In the genomic region with DNA sequence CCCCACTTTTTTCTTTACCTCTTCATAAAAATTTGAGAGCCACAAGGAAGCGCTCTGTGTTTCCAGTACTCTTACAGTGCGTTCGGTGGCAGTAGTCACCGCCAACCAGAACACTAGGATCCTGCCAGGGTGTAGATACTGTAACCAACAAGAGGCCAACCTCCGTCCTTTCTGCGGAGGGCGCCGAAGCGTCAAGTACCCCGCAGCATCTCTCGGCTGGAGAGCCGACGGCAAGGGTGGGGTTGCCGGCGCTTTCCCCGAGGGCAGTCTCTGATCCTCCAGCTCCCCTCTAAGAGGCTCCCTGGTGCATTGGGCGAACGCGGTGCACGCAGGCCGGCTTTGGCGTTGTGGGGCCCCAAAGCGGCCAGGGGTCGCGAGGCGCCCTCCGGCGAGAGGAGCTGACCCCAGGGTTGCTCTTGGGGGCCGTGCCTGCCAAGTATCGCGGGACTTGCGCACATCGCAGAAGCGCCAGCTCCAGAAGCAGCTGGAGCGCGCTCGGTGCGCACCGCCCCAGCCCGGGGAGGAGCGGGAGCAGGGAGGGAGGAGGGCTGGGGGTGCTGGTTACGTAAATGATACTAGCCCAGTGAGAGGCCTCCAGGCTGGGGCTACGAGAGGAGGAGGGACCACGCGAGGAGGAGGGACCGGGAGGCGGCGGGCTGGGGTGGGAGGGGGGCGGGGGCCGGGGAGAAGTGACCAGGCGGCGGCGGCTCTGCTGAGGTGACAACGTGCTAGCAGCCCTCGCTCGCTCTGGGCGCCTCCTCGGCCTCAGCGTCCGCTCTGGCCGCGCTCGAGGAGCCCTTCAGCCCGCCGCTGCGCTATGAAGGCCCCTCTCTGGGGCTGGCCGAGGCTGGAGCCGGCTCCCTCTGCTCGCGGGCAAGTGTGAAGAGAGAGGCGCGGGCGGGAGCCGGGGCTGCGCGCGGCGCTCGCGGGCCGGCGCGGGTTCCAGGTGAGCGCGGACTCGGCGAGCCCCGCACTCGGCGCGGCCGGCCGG, we compare ENCODE assay signal across 8 cellular contexts. TPM values are rescaled to one million over a fixed set of nuclear protein-coding genes. Genes with fewer than 3 reads are reported as not detected.
DNase-seq lines count a peak whose midpoint lies in the region; TF ChIP-seq lines count a peak whose summit lies in the region.

A gene (plus strand): TSS at position 692 of the 991 bp plus-strand sequence.

- no peak within 1 kb of the TSS for H2AFZ ChIP-seq in mesenchymal stem cell (ENCODE audit: low read depth, low read length)

- no peak for TF ChIP-seq CTCF in chondrocyte (IDR thresholded peaks at IDR 0.05)

- no peak within 1 kb of the TSS for H3K23ac ChIP-seq in mesenchymal stem cell (ENCODE audit: low read length in 2 of 2)

- WGBS in mesenchymal stem cell = 2% methylated on average over 81 of the region's 93 CpGs

- peaks cover 10% of the 10 kb centered on the region for H3K4me1 Mint-ChIP-seq in chondrocyte (ENCODE audit: low read depth)
- peaks cover 3% of the 10 kb centered on the region for H3K4me1 Mint-ChIP-seq in activated CD4-positive, alpha-beta T cell treated with anti-CD3 and anti-CD28 coated beads, Interleukin-2, amount 10 ng/mL, durations not matched to agents 7 days and 5 days

- no peaks in the 10 kb centered on the region for H3K79me1 ChIP-seq in mesenchymal stem cell (replicated peaks; ENCODE audit: low read length, poor library complexity, severe bottlenecking)

- H3K27ac ChIP-seq in mesenchymal stem cell (ENCODE audit: low read length, poor library complexity, severe bottlenecking) = no peak within 1 kb of the TSS

- no peaks in the 10 kb centered on the region for H3K4me1 ChIP-seq in ES-I3 (ENCODE audit: insufficient read depth, low read length)
- H3K4me1 ChIP-seq in mesenchymal stem cell (ENCODE audit: control insufficient read depth, insufficient read depth, low read depth, low read length) = peaks cover 20% of the 10 kb centered on the region

- DNase-seq in NCI-H446 (lab: John Stamatoyannopoulos, UW) (peak; percentile 88 to 96), chondrocyte (ENCODE audit: low spot score) (peak; percentile 88), mesenchymal stem cell (peak; percentile 64), A172 (ENCODE audit: low spot score) (no peak), DMS79 treated with DMSO at 0.1 percent for 48 hours (lab: John Stamatoyannopoulos, UW) (no peak)
- no peak for DNase-seq in activated CD4-positive, alpha-beta T cell treated with anti-CD3 and anti-CD28 coated beads, Interleukin-2, amount 10 ng/mL, durations not matched to agents 7 days and 5 days
- DNase-seq in activated CD8-positive, alpha-beta memory T cell treated with anti-CD3 and anti-CD28 coated beads, Interleukin-2, amount 50 U/mL, for 4 hours = no peak

- no peak within 1 kb of the TSS for H2BK120ac ChIP-seq in mesenchymal stem cell (ENCODE audit: low read depth, low read length)

- no peaks in the 10 kb centered on the region for H3K9me3 ChIP-seq in ES-I3 (ENCODE audit: control insufficient read depth, insufficient read depth, low read length)
- no peaks in the 10 kb centered on the region for H3K9me3 ChIP-seq in mesenchymal stem cell (ENCODE audit: control insufficient read depth, low read length)

- peaks cover 48% of the 10 kb centered on the region for H3K27me3 Mint-ChIP-seq in chondrocyte (ENCODE audit: low read depth)
- peaks cover 27% of the 10 kb centered on the region for H3K27me3 Mint-ChIP-seq in activated CD4-positive, alpha-beta T cell treated with anti-CD3 and anti-CD28 coated beads, Interleukin-2, amount 10 ng/mL, durations not matched to agents 7 days and 5 days

- no peak within 1 kb of the TSS for H2BK12ac ChIP-seq in mesenchymal stem cell (ENCODE audit: low read length in 2 of 2)

- no peak within 1 kb of the TSS for H3K14ac ChIP-seq in mesenchymal stem cell (ENCODE audit: low read length in 2 of 2)

- peak within 1 kb of the TSS; percentile 75 for H3K4me2 ChIP-seq in mesenchymal stem cell (ENCODE audit: low read length, poor library complexity, severe bottlenecking)

- H4K8ac ChIP-seq in mesenchymal stem cell (ENCODE audit: low read length) = no peak within 1 kb of the TSS

- no peak within 1 kb of the TSS for H3K4ac ChIP-seq in mesenchymal stem cell (ENCODE audit: low read depth in 1 of 2, low read length in 2 of 2)

- H3K27ac Mint-ChIP-seq in chondrocyte (ENCODE audit: unreplicated experiment) = no peak within 1 kb of the TSS
- no peak within 1 kb of the TSS for H3K27ac Mint-ChIP-seq in activated CD4-positive, alpha-beta T cell treated with anti-CD3 and anti-CD28 coated beads, Interleukin-2, amount 10 ng/mL, durations not matched to agents 7 days and 5 days

- CTCF ChIA-PET in activated CD4-positive, alpha-beta T cell treated with anti-CD3 and anti-CD28 coated beads, Interleukin-2, amount 10 ng/mL, durations not matched to agents 7 days and 5 days (lab: Charles Lee) = no interaction called here

- POLR2A ChIA-PET in activated CD4-positive, alpha-beta T cell treated with anti-CD3 and anti-CD28 coated beads, Interleukin-2, amount 10 ng/mL, durations not matched to agents 7 days and 5 days (lab: Charles Lee) = no interaction called here

- H3K18ac ChIP-seq in mesenchymal stem cell (ENCODE audit: low read depth in 1 of 2, low read length in 2 of 2) = no peak within 1 kb of the TSS

- H2BK15ac ChIP-seq in mesenchymal stem cell (ENCODE audit: low read depth, poor library complexity, severe bottlenecking) = no peak within 1 kb of the TSS

- no peaks in the 10 kb centered on the region for H3K9me3 Mint-ChIP-seq in chondrocyte (ENCODE audit: low read depth)
- no peaks in the 10 kb centered on the region for H3K9me3 Mint-ChIP-seq in activated CD4-positive, alpha-beta T cell treated with anti-CD3 and anti-CD28 coated beads, Interleukin-2, amount 10 ng/mL, durations not matched to agents 7 days and 5 days

- peak within 1 kb of the TSS; percentile 55 to 78 for H3K4me3 ChIP-seq in mesenchymal stem cell (ENCODE audit: insufficient read depth in 1 of 2, low read depth in 1 of 2, low read length in 2 of 2)

- H4K91ac ChIP-seq in mesenchymal stem cell (ENCODE audit: low read length) = no peak within 1 kb of the TSS

- H3K36me3 ChIP-seq in ES-I3 (ENCODE audit: insufficient read depth, low read length) = no peaks in the 10 kb centered on the region
- H3K36me3 ChIP-seq in mesenchymal stem cell (ENCODE audit: control insufficient read depth in 1 of 2, insufficient read depth in 2 of 2, low read depth in 1 of 2, low read length in 2 of 2) = no peaks in the 10 kb centered on the region

- H2AK5ac ChIP-seq in mesenchymal stem cell (ENCODE audit: low read length, severe bottlenecking) = no peak within 1 kb of the TSS

- peaks cover 34 to 37% of the 10 kb centered on the region in 2 experiments for H3K27me3 ChIP-seq in mesenchymal stem cell (ENCODE audit: control insufficient read depth in 1 of 2, insufficient read depth in 1 of 2, low read length in 2 of 2)

- no peak within 1 kb of the TSS for H2BK5ac ChIP-seq in mesenchymal stem cell (ENCODE audit: low read depth, low read length, poor library complexity, severe bottlenecking)

- peak within 1 kb of the TSS; percentile 58 for H3K4me3 Mint-ChIP-seq in chondrocyte (ENCODE audit: unreplicated experiment)
- H3K4me3 Mint-ChIP-seq in activated CD4-positive, alpha-beta T cell treated with anti-CD3 and anti-CD28 coated beads, Interleukin-2, amount 10 ng/mL, durations not matched to agents 7 days and 5 days = no peak within 1 kb of the TSS

- H3K36me3 Mint-ChIP-seq in chondrocyte (ENCODE audit: low read depth) = no peaks in the 10 kb centered on the region
- H3K36me3 Mint-ChIP-seq in activated CD4-positive, alpha-beta T cell treated with anti-CD3 and anti-CD28 coated beads, Interleukin-2, amount 10 ng/mL, durations not matched to agents 7 days and 5 days (ENCODE audit: low read depth) = peaks cover 3% of the 10 kb centered on the region

- H3K9ac ChIP-seq in ES-I3 (ENCODE audit: low read depth, low read length) (peak within 1 kb of the TSS; percentile 58), mesenchymal stem cell (ENCODE audit: low read length) (peak within 1 kb of the TSS; percentile 64)

RNA-seq across cellular contexts. Expression of the gene that starts here (rescaled TPM):
- total RNA-seq in chondrocyte = 0.46 TPM in 1 of 3 replicates, not detected in the others
- 0.52 TPM for polyA plus RNA-seq in mesenchymal stem cell (2013, experiment 1 of 2)
- polyA plus RNA-seq in mesenchymal stem cell (2013, experiment 2 of 2) = 0.63 TPM
- total RNA-seq in A172 (2014; rRNA removed; shearing (Covaris generic)) = 0.05 and 0.36 TPM in 2 replicates
- under 1 TPM in 1 of 2 experiments, not detected in 1; 0.15 TPM for total RNA-seq in activated CD4-positive, alpha-beta T cell treated with anti-CD3 and anti-CD28 coated beads, Interleukin-2, amount 10 ng/mL, durations not matched to agents 7 days and 5 days

Comparison
In these comparisons a context has a peak if more than half of its experiments do, and no peak if none do; other contexts are left out.
1. Peak in DNase-seq in chondrocyte; RNA of the gene not detected or under 1 TPM.
2. DNase-seq: peak in NCI-H446 (2 of 2) and mesenchymal stem cell (single experiment); none in A172 (single experiment), activated CD4-positive, alpha-beta T cell treated with anti-CD3 and anti-CD28 coated beads, Interleukin-2, amount 10 ng/mL, durations not matched to agents 7 days and 5 days (single experiment), activated CD8-positive, alpha-beta memory T cell treated with anti-CD3 and anti-CD28 coated beads, Interleukin-2, amount 50 U/mL, for 4 hours (single experiment) and DMS79 treated with DMSO at 0.1 percent for 48 hours (single experiment).